In the genomic region with DNA sequence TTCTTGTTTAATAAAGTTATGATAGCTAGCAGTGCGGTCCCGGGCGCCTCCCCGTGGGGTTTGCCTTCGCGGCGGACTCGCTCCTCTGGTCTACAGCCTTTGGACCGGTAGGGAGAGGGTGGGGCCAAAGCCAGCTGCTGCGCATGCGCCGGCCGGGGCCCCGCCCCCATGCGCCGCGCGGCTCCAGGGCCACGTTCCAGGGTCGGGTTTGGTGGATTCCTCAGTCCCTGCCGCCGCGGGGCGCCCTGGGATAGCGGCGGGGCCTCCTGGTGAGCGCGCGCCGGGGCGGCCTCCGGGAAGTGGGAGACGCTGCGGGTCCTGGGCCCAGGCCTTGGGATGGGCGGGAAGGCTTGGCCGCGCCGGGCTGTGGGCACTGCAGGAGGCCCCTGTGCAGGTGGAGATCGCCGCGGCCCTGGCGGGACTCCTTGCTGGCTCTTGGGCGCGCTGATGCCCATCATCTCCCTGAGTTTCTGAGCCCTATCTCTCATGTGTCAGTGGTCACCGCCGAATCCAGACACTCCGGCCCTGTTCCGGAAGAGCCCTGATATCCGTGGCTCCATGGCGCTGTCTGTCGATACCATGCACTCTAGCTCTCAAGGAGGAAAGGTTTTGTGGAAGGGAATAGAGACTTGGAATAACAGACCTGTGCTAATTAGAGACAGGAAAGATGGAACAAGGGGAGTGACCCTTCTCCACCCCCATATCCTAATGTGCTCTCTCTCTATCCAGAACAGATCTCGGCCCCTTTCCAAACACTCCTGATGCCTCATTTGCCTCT, we compare ENCODE assay signal across 1 cellular context.
TF ChIP-seq lines count a peak whose summit lies in the region.

A gene (plus strand): TSS at position 163 of the 778 bp plus-strand sequence. CDS start 599 bp downstream, at position 762.

TF ChIP-seq in Ishikawa, 13 proteins besides CTCF, POLR2A, EP300 and RAD21 (continued from another document):
- TF ChIP-seq FOXM1 (IDR thresholded peaks at IDR 0.05; ENCODE audit: borderline replicate concordance, low read depth) = no peak
